30 cellular contexts compared by ENCODE assay signal in the genomic region with DNA sequence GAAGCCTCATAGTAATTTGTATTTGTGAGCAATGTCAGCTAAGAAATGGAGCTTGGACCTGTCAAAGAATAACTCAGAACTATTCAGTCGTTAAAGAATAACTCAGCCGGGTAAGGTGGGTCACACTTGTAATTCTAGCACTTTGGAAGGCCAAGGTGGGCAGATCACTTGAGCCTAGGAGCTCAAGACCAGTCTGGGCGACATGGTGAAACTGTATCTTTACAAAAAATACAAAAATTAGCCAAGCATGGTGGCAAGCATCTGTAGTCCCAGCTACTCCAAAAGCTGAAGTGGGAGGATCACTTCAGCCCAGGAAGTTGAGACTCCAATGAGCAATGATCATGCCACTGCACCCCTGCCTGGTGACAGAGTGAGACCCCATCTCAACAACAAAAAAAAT.
"Had no signal": no experiment of that assay in that cellular context is flagged by ENCODE, and none has a peak within 500 bp of the region (broad histone marks: within the 10 kb centered on the region; RNA-seq: fewer than 3 reads in every experiment).

No MANE protein-coding gene starts in this region.

- H3K4me1 ChIP-seq: pancreas, parathyroid adenoma, prostate gland, psoas muscle, right atrium auricular region, right lobe of liver, sigmoid colon had no signal

- H3K36me3 ChIP-seq: neural progenitor cell, neutrophil, ovary, pancreas, prostate gland, right atrium auricular region, right lobe of liver, sigmoid colon had no signal

- H3K27me3 Mint-ChIP-seq: naive B cell; naive thymus-derived CD4-positive, alpha-beta T cell; naive thymus-derived CD8-positive, alpha-beta T cell; natural killer cell treated with Interleukin-12 subunit alpha and Interleukin-12 subunit beta and Interleukin-15 and Interleukin-18, amount 100 ng/mL, for 72 hours; progenitor cell of endocrine pancreas had no signal

- H3K4me1 Mint-ChIP-seq: naive B cell; naive thymus-derived CD4-positive, alpha-beta T cell; naive thymus-derived CD8-positive, alpha-beta T cell; natural killer cell had no signal

- H3K4me3 Mint-ChIP-seq: naive B cell; naive thymus-derived CD4-positive, alpha-beta T cell; naive thymus-derived CD8-positive, alpha-beta T cell; natural killer cell; natural killer cell treated with Interleukin-12 subunit alpha and Interleukin-12 subunit beta and Interleukin-15 and Interleukin-18, amount 100 ng/mL, for 72 hours; nephron progenitor cell; neural crest cell; neural progenitor cell had no signal

- H3K9me3 ChIP-seq: neutrophil, ovary, pancreas, prostate gland, right lobe of liver, sigmoid colon had no signal

- H3K36me3 Mint-ChIP-seq: naive B cell; naive thymus-derived CD4-positive, alpha-beta T cell; naive thymus-derived CD8-positive, alpha-beta T cell; neural progenitor cell had no signal

- H3K4me3 ChIP-seq: neural progenitor cell, ovary, pancreas, prostate gland, psoas muscle, right atrium auricular region, right lobe of liver, sigmoid colon, skin epidermis, smooth muscle cell had no signal

- H3K27me3 ChIP-seq: neural progenitor cell, neutrophil, ovary, pancreas, right atrium auricular region, right lobe of liver, sigmoid colon had no signal

- ATAC-seq: naive thymus-derived CD4-positive, alpha-beta T cell; naive thymus-derived CD8-positive, alpha-beta T cell; natural killer cell; natural killer cell treated with Interleukin-12 subunit alpha and Interleukin-12 subunit beta and Interleukin-15 and Interleukin-18, amount 100 ng/mL, for 72 hours; pancreas; psoas muscle; right cardiac atrium; right lobe of liver; sciatic nerve had no signal

- H3K27ac ChIP-seq: neural progenitor cell, neutrophil, ovary, pancreas, parathyroid adenoma, prostate gland, psoas muscle, right atrium auricular region, right lobe of liver, sigmoid colon, skin epidermis had no signal

- DNase-seq: naive B cell; naive thymus-derived CD4-positive, alpha-beta T cell; naive thymus-derived CD8-positive, alpha-beta T cell; natural killer cell; nephron progenitor cell; nucleus accumbens; occipital lobe; ovary; pancreas; posterior cingulate gyrus; psoas muscle; retina; right cardiac atrium; right lobe of liver; sigmoid colon; small intestine; stimulated activated CD4-positive, alpha-beta T cell treated with anti-CD3 and anti-CD28 coated beads, Interleukin-12 subunit alpha, Interleukin-12 subunit beta, amount 100 ng/mL, for 4 hours; stimulated activated CD4-positive, alpha-beta T cell treated with anti-CD3 and anti-CD28 coated beads, Interleukin-15, amount 100 ng/mL, for 24 hours; stimulated activated CD4-positive, alpha-beta T cell treated with anti-CD3 and anti-CD28 coated beads, Interleukin-1b, Interleukin-23, amount 100 ng/mL, for 48 hours had no signal

- H3K27ac Mint-ChIP-seq: naive thymus-derived CD4-positive, alpha-beta T cell; naive thymus-derived CD8-positive, alpha-beta T cell; natural killer cell; natural killer cell treated with Interleukin-12 subunit alpha and Interleukin-12 subunit beta and Interleukin-15 and Interleukin-18, amount 100 ng/mL, for 72 hours; nephron progenitor cell; neural progenitor cell; progenitor cell of endocrine pancreas had no signal
